17 cellular contexts compared by ENCODE assay signal in genomic region chr10:3074145-3074665, GRCh38. TPM values are rescaled to one million over a fixed set of nuclear protein-coding genes. Genes with fewer than 3 reads are reported as not detected.
DNase-seq lines count a peak whose midpoint lies in the region; ATAC-seq and TF ChIP-seq lines count a peak whose summit lies in the region.
"Had no signal": no experiment of that assay in that cellular context is flagged by ENCODE, and none has a peak within 500 bp of the region (broad histone marks: within the 10 kb centered on the region; RNA-seq: fewer than 3 reads in every experiment).

No MANE protein-coding gene starts in this region.

- no peak overlapping the region for H2AFZ ChIP-seq in hepatocyte

- ATAC-seq in Right ventricle myocardium inferior, result peak; percentile 45
- ATAC-seq in body of pancreas, result peak; percentile 49
- ATAC-seq in left ventricle myocardium superior, result peak; percentile 68
- ATAC-seq: gastrocnemius medialis had no signal

- no peaks in the 10 kb centered on the region for H3K36me3 ChIP-seq in body of pancreas (replicated peaks in 1 of 2; ENCODE audit: insufficient read depth in 1 of 2, low read depth in 2 of 2)
- no peaks in the 10 kb centered on the region for H3K36me3 ChIP-seq in hepatocyte (replicated peaks; ENCODE audit: insufficient read depth, low read depth)
- peaks cover 0 to 8% (median 0%) of the 10 kb centered on the region in 6 donors for H3K36me3 ChIP-seq in spleen
- H3K36me3 ChIP-seq: gastrocnemius medialis had no signal

- no peaks in the 10 kb centered on the region for H3K27me3 ChIP-seq in body of pancreas
- H3K27me3 ChIP-seq in hepatocyte, result peaks cover 5% of the 10 kb centered on the region
- H3K27me3 ChIP-seq in spleen (replicated peaks in 1 of 7), result peaks cover 0 to 5% (median 0%) of the 10 kb centered on the region in 7 donors

- intact Hi-C loops in Right ventricle myocardium inferior (cut with DNase I), result no loop called here
- intact Hi-C loops in cardiac septum (cut with DNase I), result no loop called here
- intact Hi-C loops in body of pancreas (cut with DNase I), result no loop called here
- intact Hi-C loops in left ventricle myocardium superior (cut with micrococcal nuclease), result no loop called here
- intact Hi-C loops in spleen (cut with DNase I; ENCODE audit: low total_unique reads), result no loop called here

- H3K27ac ChIP-seq in body of pancreas, result peak overlapping the region in 2 of 4 donors; percentile 12 to 46
- no peak overlapping the region for H3K27ac ChIP-seq in hepatocyte
- H3K27ac ChIP-seq in spleen, result no peak overlapping the region
- H3K27ac ChIP-seq: gastrocnemius medialis, stomach had no signal

- H3K4me1 ChIP-seq in body of pancreas (peaks cover 2% of the 10 kb centered on the region), hepatocyte (ENCODE audit: insufficient read depth) (peaks cover 9% of the 10 kb centered on the region), spleen (peaks cover 3 to 14% (median 9%) of the 10 kb centered on the region in 6 donors)

- H3K9me2 ChIP-seq in hepatocyte (replicated peaks; ENCODE audit: insufficient read depth), result no peaks in the 10 kb centered on the region

- no peak overlapping the region for H3K4me2 ChIP-seq in hepatocyte

- TF ChIP-seq CTCF in body of pancreas (IDR thresholded peaks at IDR 0.05) (no peak), hepatocyte (IDR thresholded peaks at IDR 0.05; ENCODE audit: poor library complexity) (no peak), spleen (IDR thresholded peaks at IDR 0.05 in 8 of 11, conservative IDR thresholded peaks at IDR 0.05 in 3 of 11) (no peak)

- TF ChIP-seq POLR2A in body of pancreas (IDR thresholded peaks at IDR 0.05) (no peak), spleen (IDR thresholded peaks at IDR 0.05) (no peak)

- WGBS in body of pancreas, 2 donors, result 41 to 50% methylated on average over 7 of the region's 7 CpGs
- 77% methylated on average over 7 of the region's 7 CpGs for WGBS in hepatocyte (ENCODE audit: low lambda C conversion rate, missing lambda C conversion rate)
- WGBS in spleen, 5 donors, result 85 to 96% (median 89%) methylated on average over 7 of the region's 7 CpGs

- H3K9me3 ChIP-seq in body of pancreas, result no peaks in the 10 kb centered on the region
- no peaks in the 10 kb centered on the region for H3K9me3 ChIP-seq in hepatocyte (ENCODE audit: low read depth)
- H3K9me3 ChIP-seq in spleen, result no peaks in the 10 kb centered on the region
- H3K9me3 ChIP-seq: gastrocnemius medialis, stomach had no signal

- DNase-seq in Right ventricle myocardium inferior (ENCODE audit: missing footprints), result no peak
- no peak for DNase-seq in cardiac septum (ENCODE audit: low spot score)
- DNase-seq in body of pancreas, result no peak
- DNase-seq in left ventricle myocardium superior, result no peak
- DNase-seq in NOMO-1 treated with DMSO at 0.1 percent for 48 hours (lab: John Stamatoyannopoulos, UW; ENCODE audit: unreplicated experiment), result no peak
- DNase-seq in hepatocyte (ENCODE audit: low spot score), result no peak
- no peak for DNase-seq in NCI-H2107 treated with DMSO at 0.1 percent for 48 hours (lab: John Stamatoyannopoulos, UW; ENCODE audit: unreplicated experiment)
- DNase-seq in spleen, result no peak
- DNase-seq: activated CD4-positive, alpha-beta T cell treated with anti-CD3 and anti-CD28 coated beads for 1 hour; activated T-cell treated with anti-CD3 and anti-CD28 coated beads, Interleukin-2, amount 50 U/mL, for 1 hour; aorta; COR-L47; effector CD8-positive, alpha-beta T cell; gastrocnemius medialis; immature natural killer cell; NCI-H226; stomach had no signal

- H4K20me1 ChIP-seq in hepatocyte (ENCODE audit: insufficient read depth, poor library complexity, severe bottlenecking), result no peaks in the 10 kb centered on the region

- H3K79me2 ChIP-seq in hepatocyte, result peaks cover 3% of the 10 kb centered on the region

- H3K4me3 ChIP-seq in body of pancreas (no peak overlapping the region), hepatocyte (no peak overlapping the region), spleen (no peak overlapping the region)
- H3K4me3 ChIP-seq: gastrocnemius medialis, stomach had no signal

RNA-seq across cellular contexts. Expression of gene PFKP, which starts 6.9 kb away (rescaled TPM):
- total RNA-seq in Right ventricle myocardium inferior (181 TPM), cardiac septum (215 TPM), body of pancreas (10 to 100 TPM; 17.4 to 39.6 TPM), left ventricle myocardium superior (178 TPM), hepatocyte (17.5 and 24.6 TPM in 2 replicates), spleen (10 to 100 TPM; 19.5 to 60.9 (median 28.8) TPM)
- polyA plus RNA-seq in hepatocyte (48.9 and 56.0 TPM in 2 replicates), spleen (10 to 100 TPM; 19.0 to 44.6 (median 21.3) TPM)
